ENCODE assay signal across 8 cellular contexts in genomic region chr12:46124848-46125619, GRCh38.
DNase-seq lines count a peak whose midpoint lies in the region; ATAC-seq and TF ChIP-seq lines count a peak whose summit lies in the region.

No MANE protein-coding gene starts in this region.

- peak overlapping the region; percentile 67 for H3K4me3 Mint-ChIP-seq in activated B cell treated with CpG ODN at 0.5 μM for 24 hours

- ATAC-seq in HG02798 (IDR thresholded peaks at IDR 0.05; ENCODE audit: poor library complexity, unreplicated experiment): peak; percentile 85
- peak; percentile 93 for ATAC-seq in activated B cell treated with CpG ODN at 0.5 μM for 24 hours (ENCODE audit: low read depth)

- TF ChIP-seq CTCF in activated B cell treated with CpG ODN at 0.5 μM for 24 hours (IDR thresholded peaks at IDR 0.05): peak; percentile 75
- peak; percentile 51 for TF ChIP-seq CTCF in colonic mucosa (IDR thresholded peaks at IDR 0.05)
- TF ChIP-seq CTCF in liver (IDR thresholded peaks at IDR 0.05; ENCODE audit: low read depth, low read length, missing input control): peak; percentile 70

- H3K4me1 ChIP-seq in colonic mucosa: peaks cover 9% of the 10 kb centered on the region
- H3K4me1 ChIP-seq in liver (ENCODE audit: control insufficient read depth in 4 of 4, insufficient read depth in 4 of 4, low read length in 3 of 4): peaks cover 2 to 12% (median 8%) of the 10 kb centered on the region in 4 donors

- H3K9me3 Mint-ChIP-seq in activated B cell treated with CpG ODN at 0.5 μM for 24 hours: no peaks in the 10 kb centered on the region

- DNase-seq in NCI-H2081 (lab: John Stamatoyannopoulos, UW) (peak; percentile 37 to 64), NCI-H2081 treated with DMSO at 0.1 percent for 48 hours (lab: John Stamatoyannopoulos, UW) (no peak), NCI-H2171 (lab: John Stamatoyannopoulos, UW) (peak; percentile 22), activated B cell treated with CpG ODN at 0.5 μM for 24 hours (no peak), colonic mucosa (peak; percentile 67)
- DNase-seq in stimulated activated CD4-positive, alpha-beta T cell treated with anti-CD3 and anti-CD28 coated beads, TNF-alpha, amount 100 ng/mL, for 4 hours (ENCODE audit: low read depth in 3 of 3): peak in 2 of 3 experiments; percentile 18 to 21

- H3K27me3 Mint-ChIP-seq in activated B cell treated with CpG ODN at 0.5 μM for 24 hours: peaks cover 5% of the 10 kb centered on the region

- CTCF ChIA-PET in activated B cell treated with CpG ODN at 0.5 μM for 24 hours (lab: Charles Lee): interaction anchor here (0.6 to 3.7 kb wide), 46 partner anchors 9 to 1715 kb away, joined by 3 to 69 read pairs (median 4); no protein-coding TSS in a partner anchor

- H3K36me3 Mint-ChIP-seq in activated B cell treated with CpG ODN at 0.5 μM for 24 hours (ENCODE audit: low read depth): no peaks in the 10 kb centered on the region

- H3K27me3 ChIP-seq in colonic mucosa (no peaks in the 10 kb centered on the region), liver (ENCODE audit: control insufficient read depth in 4 of 4, insufficient read depth in 4 of 4, low read length in 3 of 4) (no peaks in the 10 kb centered on the region)

- no peak overlapping the region for H3K27ac ChIP-seq in colonic mucosa
- no peak overlapping the region for H3K27ac ChIP-seq in liver (ENCODE audit: low read depth in 1 of 2, low read length in 2 of 2)

- WGBS in liver: 14% methylated on average over 7 of the region's 12 CpGs

- H3K36me3 ChIP-seq in colonic mucosa: no peaks in the 10 kb centered on the region
- no peaks in the 10 kb centered on the region for H3K36me3 ChIP-seq in liver (ENCODE audit: control insufficient read depth in 4 of 4, insufficient read depth in 3 of 4, low read depth in 1 of 4, low read length in 3 of 4)

- intact Hi-C loops in activated B cell treated with CpG ODN at 0.5 μM for 24 hours (cut with micrococcal nuclease) (loop anchor here (1.0 to 5.0 kb wide), 8 partner anchors 53 to 896 kb away; partner anchors contain the start of gene SCAF11), colonic mucosa (cut with DNase I) (loop anchor here (5.0 to 10.0 kb wide), 2 partner anchors 177 to 550 kb away; no protein-coding TSS in a partner anchor)

- peaks cover 5% of the 10 kb centered on the region for H3K4me1 Mint-ChIP-seq in activated B cell treated with CpG ODN at 0.5 μM for 24 hours

- H3K9ac ChIP-seq in colonic mucosa (ENCODE audit: low read depth in 2 of 2, low read length in 2 of 2) (peak overlapping the region in 1 of 2 donors; percentile 21), liver (ENCODE audit: low read depth in 1 of 2, low read length in 2 of 2) (peak overlapping the region in 1 of 2 donors; percentile 47)

- no peak overlapping the region for H3K4me3 ChIP-seq in colonic mucosa
- H3K4me3 ChIP-seq in liver (ENCODE audit: low read depth in 1 of 3, low read length in 3 of 3): peak overlapping the region in 1 of 3 donors; percentile 28

- peak overlapping the region; percentile 72 for H3K27ac Mint-ChIP-seq in activated B cell treated with CpG ODN at 0.5 μM for 24 hours

- peak; percentile 72 to 83 for TF ChIP-seq RAD21 in liver (IDR thresholded peaks at IDR 0.05)

- POLR2A ChIA-PET in activated B cell treated with CpG ODN at 0.5 μM for 24 hours (lab: Charles Lee): interaction anchor here (0.6 to 1.8 kb wide), 10 partner anchors 15 to 1579 kb away, joined by 3 to 12 read pairs (median 4); partner anchors contain the start of gene SLC38A1

- no peaks in the 10 kb centered on the region for H3K9me3 ChIP-seq in colonic mucosa
- no peaks in the 10 kb centered on the region for H3K9me3 ChIP-seq in liver (ENCODE audit: control insufficient read depth in 4 of 4, low read length in 3 of 4)

TF ChIP-seq in liver, 16 proteins besides CTCF, POLR2A, EP300 and RAD21:
- TF ChIP-seq, protein P1, sequence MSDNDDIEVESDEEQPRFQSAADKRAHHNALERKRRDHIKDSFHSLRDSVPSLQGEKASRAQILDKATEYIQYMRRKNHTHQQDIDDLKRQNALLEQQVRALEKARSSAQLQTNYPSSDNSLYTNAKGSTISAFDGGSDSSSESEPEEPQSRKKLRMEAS (IDR thresholded peaks at IDR 0.05): no peak
- TF ChIP-seq RXRA (IDR thresholded peaks at IDR 0.05) (peak in 1 of 2 donors; percentile 26), ATF3 (IDR thresholded peaks at IDR 0.05) (no peak), HNF4A (conservative IDR thresholded peaks at IDR 0.05) (peak in 1 of 2 donors; percentile 11)
- TF ChIP-seq, protein P2, sequence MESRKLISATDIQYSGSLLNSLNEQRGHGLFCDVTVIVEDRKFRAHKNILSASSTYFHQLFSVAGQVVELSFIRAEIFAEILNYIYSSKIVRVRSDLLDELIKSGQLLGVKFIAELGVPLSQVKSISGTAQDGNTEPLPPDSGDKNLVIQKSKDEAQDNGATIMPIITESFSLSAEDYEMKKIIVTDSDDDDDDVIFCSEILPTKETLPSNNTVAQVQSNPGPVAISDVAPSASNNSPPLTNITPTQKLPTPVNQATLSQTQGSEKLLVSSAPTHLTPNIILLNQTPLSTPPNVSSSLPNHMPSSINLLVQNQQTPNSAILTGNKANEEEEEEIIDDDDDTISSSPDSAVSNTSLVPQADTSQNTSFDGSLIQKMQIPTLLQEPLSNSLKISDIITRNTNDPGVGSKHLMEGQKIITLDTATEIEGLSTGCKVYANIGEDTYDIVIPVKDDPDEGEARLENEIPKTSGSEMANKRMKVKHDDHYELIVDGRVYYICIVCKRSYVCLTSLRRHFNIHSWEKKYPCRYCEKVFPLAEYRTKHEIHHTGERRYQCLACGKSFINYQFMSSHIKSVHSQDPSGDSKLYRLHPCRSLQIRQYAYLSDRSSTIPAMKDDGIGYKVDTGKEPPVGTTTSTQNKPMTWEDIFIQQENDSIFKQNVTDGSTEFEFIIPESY (IDR thresholded peaks at IDR 0.05): no peak

Comparison
In these comparisons a context has a peak if more than half of its experiments do, and no peak if none do; other contexts are left out.
1. DNase-seq: peak in NCI-H2081 (2 of 2), NCI-H2171 (single experiment), colonic mucosa (single experiment) and stimulated activated CD4-positive, alpha-beta T cell treated with anti-CD3 and anti-CD28 coated beads, TNF-alpha, amount 100 ng/mL, for 4 hours (2 of 3); none in NCI-H2081 treated with DMSO at 0.1 percent for 48 hours (single experiment) and activated B cell treated with CpG ODN at 0.5 μM for 24 hours (single experiment).
2. Peak in every context shown above with its lines, with median percentiles within 50 percentile points of each other: CTCF ChIP-seq.